ENCODE assay signal across 8 cellular contexts in genomic region chr5:55923177-55923872, GRCh38.
A peak's percentile ranks its signal among the peaks of the same experiment; 100 is the strongest.
DNase-seq lines count a peak whose midpoint lies in the region; TF ChIP-seq lines count a peak whose summit lies in the region.

No MANE protein-coding gene starts in this region.

- DNase-seq in DMS79 treated with DMSO at 0.1 percent for 48 hours (lab: John Stamatoyannopoulos, UW) = peak; percentile 37
- DNase-seq in MG63 = peak; percentile 53
- DNase-seq in colonic mucosa = no peak
- no peak for DNase-seq in Karpas-422
- DNase-seq in occipital lobe (lab: John Stamatoyannopoulos, UW) = no peak
- DNase-seq in COLO829 (ENCODE audit: low spot score) = no peak
- no peak for DNase-seq in NCI-H2107 treated with DMSO at 0.1 percent for 48 hours (lab: John Stamatoyannopoulos, UW; ENCODE audit: unreplicated experiment)

- H3K9me3 ChIP-seq in MG63 = no peaks in the 10 kb centered on the region
- no peaks in the 10 kb centered on the region for H3K9me3 ChIP-seq in colonic mucosa
- H3K9me3 ChIP-seq in neutrophil = no peaks in the 10 kb centered on the region
- H3K9me3 ChIP-seq in Karpas-422 (ENCODE audit: low read length) = no peaks in the 10 kb centered on the region

- H3K4me1 ChIP-seq in colonic mucosa (no peaks in the 10 kb centered on the region), neutrophil (ENCODE audit: control insufficient read depth in 1 of 2, insufficient read depth in 1 of 2, low read depth in 1 of 2, low read length in 1 of 2) (peaks cover 0 to 7% of the 10 kb centered on the region in 2 experiments), Karpas-422 (ENCODE audit: low read length) (no peaks in the 10 kb centered on the region)

- no peaks in the 10 kb centered on the region for H4K20me1 ChIP-seq in Karpas-422 (ENCODE audit: insufficient read depth, low read depth, low read length)

- no peak overlapping the region for H3K27ac ChIP-seq in colonic mucosa
- no peak overlapping the region for H3K27ac ChIP-seq in neutrophil
- H3K27ac ChIP-seq in Karpas-422 (ENCODE audit: low read length) = no peak overlapping the region

- H3K9ac ChIP-seq in colonic mucosa (ENCODE audit: low read depth in 2 of 2, low read length in 2 of 2) = no peak overlapping the region
- H3K9ac ChIP-seq in Karpas-422 (ENCODE audit: low read length) = no peak overlapping the region

- no peak overlapping the region for H3K4me2 ChIP-seq in Karpas-422 (ENCODE audit: low read depth, low read length, poor library complexity, severe bottlenecking)

- no peak overlapping the region for H2AFZ ChIP-seq in Karpas-422 (ENCODE audit: low read length)

- H3K4me3 ChIP-seq in MG63 (peak overlapping the region; percentile 35), colonic mucosa (peak overlapping the region; percentile 15), neutrophil (ENCODE audit: low read depth in 1 of 2, low read length in 1 of 2) (peak overlapping the region; percentile 22 to 28), Karpas-422 (ENCODE audit: low read length) (no peak overlapping the region)

- no peaks in the 10 kb centered on the region for H3K79me2 ChIP-seq in Karpas-422 (ENCODE audit: low read length)

- no peak for TF ChIP-seq CTCF in colonic mucosa (IDR thresholded peaks at IDR 0.05)
- no peak for TF ChIP-seq CTCF in neutrophil (IDR thresholded peaks at IDR 0.05)

- intact Hi-C loops in colonic mucosa (cut with DNase I) = no loop called here

- H3K27me3 ChIP-seq in MG63 (no peaks in the 10 kb centered on the region), colonic mucosa (no peaks in the 10 kb centered on the region), neutrophil (peaks cover 47% of the 10 kb centered on the region), Karpas-422 (ENCODE audit: low read length) (no peaks in the 10 kb centered on the region)

- no peaks in the 10 kb centered on the region for H3K9me2 ChIP-seq in Karpas-422 (replicated peaks; ENCODE audit: insufficient read depth, low read length)

- H3K36me3 ChIP-seq in MG63 (no peaks in the 10 kb centered on the region), colonic mucosa (no peaks in the 10 kb centered on the region), neutrophil (no peaks in the 10 kb centered on the region), Karpas-422 (ENCODE audit: insufficient read depth, low read length) (no peaks in the 10 kb centered on the region)

Comparison
In these comparisons a context has a peak if more than half of its experiments do, and no peak if none do; other contexts are left out.
1. DNase-seq: peak in DMS79 treated with DMSO at 0.1 percent for 48 hours (single experiment) and MG63 (single experiment); none in colonic mucosa (single experiment), Karpas-422 (single experiment), occipital lobe (single experiment), COLO829 (single experiment) and NCI-H2107 treated with DMSO at 0.1 percent for 48 hours (single experiment).